Comparison of ENCODE assay signal across 8 cellular contexts in genomic region chr16:65121870-65122723, GRCh38. TPM values are rescaled to one million over a fixed set of nuclear protein-coding genes. Genes with fewer than 3 reads are reported as not detected.
DNase-seq lines count a peak whose midpoint lies in the region; ATAC-seq and TF ChIP-seq lines count a peak whose summit lies in the region.

CDH11 (minus strand) TSS chr16:65122063; CDS start chr16:65004869, 117,194 bp downstream.

- H3K79me2 ChIP-seq in ACC112 (ENCODE audit: control insufficient read depth, insufficient read depth, low read length, unreplicated experiment), result peaks cover 36% of the 10 kb centered on the region

- H3K4me3 Mint-ChIP-seq in activated CD8-positive, alpha-beta T cell treated with anti-CD3 and anti-CD28 coated beads for 36 hours, result no peak within 1 kb of the TSS

- peaks cover 43% of the 10 kb centered on the region for H3K4me1 ChIP-seq in ACC112 (ENCODE audit: control insufficient read depth, insufficient read depth, low read length, unreplicated experiment)

- ATAC-seq in activated CD8-positive, alpha-beta T cell treated with anti-CD3 and anti-CD28 coated beads for 36 hours, result no peak
- ATAC-seq in GM18861 (IDR thresholded peaks at IDR 0.05; ENCODE audit: unreplicated experiment), result no peak

- POLR2A ChIA-PET in activated CD8-positive, alpha-beta T cell treated with anti-CD3 and anti-CD28 coated beads for 36 hours (lab: Charles Lee), result no interaction called here

- no peak within 1 kb of the TSS for H3K27ac Mint-ChIP-seq in activated CD8-positive, alpha-beta T cell treated with anti-CD3 and anti-CD28 coated beads for 36 hours

- no peaks in the 10 kb centered on the region for H3K9me3 Mint-ChIP-seq in activated CD8-positive, alpha-beta T cell treated with anti-CD3 and anti-CD28 coated beads for 36 hours

- peaks cover 35% of the 10 kb centered on the region for H3K27me3 Mint-ChIP-seq in activated CD8-positive, alpha-beta T cell treated with anti-CD3 and anti-CD28 coated beads for 36 hours

- H3K27ac ChIP-seq in ACC112 (ENCODE audit: low read depth, low read length), result peak within 1 kb of the TSS; percentile 62

- CTCF ChIA-PET in activated CD8-positive, alpha-beta T cell treated with anti-CD3 and anti-CD28 coated beads for 36 hours (lab: Charles Lee), result no interaction called here

- no peaks in the 10 kb centered on the region for H3K36me3 ChIP-seq in ACC112 (ENCODE audit: insufficient read depth, low read length)

- no peaks in the 10 kb centered on the region for H3K27me3 ChIP-seq in ACC112 (ENCODE audit: insufficient read depth, low read length)

- peak within 1 kb of the TSS; percentile 92 for H2AFZ ChIP-seq in ACC112 (ENCODE audit: low read length, unreplicated experiment)

- TF ChIP-seq CTCF in fibroblast of pulmonary artery (IDR thresholded peaks at IDR 0.05; ENCODE audit: low read length, missing control alignments), result peak; percentile 5
- no peak for TF ChIP-seq CTCF in activated CD8-positive, alpha-beta T cell treated with anti-CD3 and anti-CD28 coated beads for 36 hours (IDR thresholded peaks at IDR 0.05)

- no peaks in the 10 kb centered on the region for H3K36me3 Mint-ChIP-seq in activated CD8-positive, alpha-beta T cell treated with anti-CD3 and anti-CD28 coated beads for 36 hours (ENCODE audit: low read depth)

- DNase-seq in fibroblast of pulmonary artery (ENCODE audit: low read depth), result peak; percentile 89
- DNase-seq in myocyte (ENCODE audit: low read depth), result peak; percentile 81
- no peak for DNase-seq in NCI-H187 (lab: John Stamatoyannopoulos, UW)
- no peak for DNase-seq in activated CD8-positive, alpha-beta T cell treated with anti-CD3 and anti-CD28 coated beads for 36 hours
- DNase-seq in T-helper 2 cell, result no peak

- intact Hi-C loops in activated CD8-positive, alpha-beta T cell treated with anti-CD3 and anti-CD28 coated beads for 36 hours (cut with micrococcal nuclease), result no loop called here

- H3K4me3 ChIP-seq in ACC112 (ENCODE audit: low read depth, low read length) (peak within 1 kb of the TSS; percentile 92), fibroblast of pulmonary artery (replicated peaks; ENCODE audit: low read depth, low read length) (peak within 1 kb of the TSS; percentile 94)

- no peaks in the 10 kb centered on the region for H3K4me1 Mint-ChIP-seq in activated CD8-positive, alpha-beta T cell treated with anti-CD3 and anti-CD28 coated beads for 36 hours (ENCODE audit: low read depth)

TF ChIP-seq in PFSK-1, 5 proteins besides CTCF, POLR2A, EP300 and RAD21:
- TF ChIP-seq REST (IDR thresholded peaks at IDR 0.05; ENCODE audit: insufficient read depth in 1 of 2, low read depth in 2 of 2, low read length in 2 of 2), result no peak
- peak; percentile 47; the same call in 1 of the 2 replicates for TF ChIP-seq SIN3A (IDR thresholded peaks at IDR 0.05; ENCODE audit: borderline replicate concordance, insufficient read depth, low read length)
- TF ChIP-seq TAF1 (IDR thresholded peaks at IDR 0.05; ENCODE audit: borderline replicate concordance, insufficient read depth, low read length), result no peak; the same call in 1 of the 2 replicates

RNA-seq across cellular contexts. Expression of gene CDH11, which starts in this region (rescaled TPM):
- polyA plus RNA-seq in PFSK-1 (2012; ENCODE audit: insufficient read length, low read depth), result 71.8 TPM
- 67.8 and 113 TPM in 2 replicates for total RNA-seq in myocyte
- polyA plus RNA-seq in myocyte (2012), result 176 TPM
- total RNA-seq in activated CD8-positive, alpha-beta T cell treated with anti-CD3 and anti-CD28 coated beads for 36 hours, result not detected

Comparison
In these comparisons a context has a peak if more than half of its experiments do, and no peak if none do; other contexts are left out.
1. RNA of gene CDH11 (total RNA-seq): 67.8 to 113 TPM in myocyte; not detected in activated CD8-positive, alpha-beta T cell treated with anti-CD3 and anti-CD28 coated beads for 36 hours; every median in the first group is over 10 times any median in the second.
2. DNase-seq: peak in fibroblast of pulmonary artery (single experiment) and myocyte (single experiment); none in NCI-H187 (0 of 2), activated CD8-positive, alpha-beta T cell treated with anti-CD3 and anti-CD28 coated beads for 36 hours (single experiment) and T-helper 2 cell (0 of 5).